16 cellular contexts compared by ENCODE assay signal in genomic region chr12:19978193-19978592, GRCh38.
A peak's percentile ranks its signal among the peaks of the same experiment; 100 is the strongest.
DNase-seq lines count a peak whose midpoint lies in the region; ATAC-seq and TF ChIP-seq lines count a peak whose summit lies in the region.
"Had no signal": no experiment of that assay in that cellular context is flagged by ENCODE, and none has a peak within 500 bp of the region (broad histone marks: within the 10 kb centered on the region; RNA-seq: fewer than 3 reads in every experiment).

No MANE protein-coding gene starts in this region.

- no peak overlapping the region for H3K27ac ChIP-seq in gastroesophageal sphincter
- H3K27ac ChIP-seq: KMS-11 had no signal

- intact Hi-C loops in CD14-positive monocyte (cut with micrococcal nuclease) = no loop called here

- no peak for TF ChIP-seq EP300 in gastroesophageal sphincter (IDR thresholded peaks at IDR 0.05)

- peaks cover 0 to 3% (median 0%) of the 10 kb centered on the region in 7 donors for H3K9me3 Mint-ChIP-seq in CD14-positive monocyte
- H3K9me3 Mint-ChIP-seq: activated CD8-positive, alpha-beta T cell treated with anti-CD3 and anti-CD28 coated beads for 36 hours had no signal

- DNase-seq in Daoy (ENCODE audit: low read depth) (peak; percentile 62), NCI-H1694 treated with DMSO at 0.1 percent for 48 hours (lab: John Stamatoyannopoulos, UW) (peak; percentile 61), dermis microvascular lymphatic vessel endothelial cell (ENCODE audit: low read depth in 2 of 2) (peak; percentile 58 to 59), myocyte (ENCODE audit: low read depth) (peak; percentile 91), CD14-positive monocyte (ENCODE audit: low spot score) (no peak)
- DNase-seq: activated CD8-positive, alpha-beta T cell treated with anti-CD3 and anti-CD28 coated beads for 36 hours; activated gamma-delta T cell treated with Interleukin-2 at 50 U/mL for 16 hours; Calu3; cortex of kidney; NCI-H2107; T-helper 2 cell had no signal

- no peak overlapping the region for H3K4me3 Mint-ChIP-seq in CD14-positive monocyte
- H3K4me3 Mint-ChIP-seq: activated CD8-positive, alpha-beta T cell treated with anti-CD3 and anti-CD28 coated beads for 36 hours had no signal

- no peak for TF ChIP-seq POLR2A in gastroesophageal sphincter (IDR thresholded peaks at IDR 0.05)

- TF ChIP-seq CTCF in CD14-positive monocyte (IDR thresholded peaks at IDR 0.05) = no peak
- TF ChIP-seq CTCF in gastroesophageal sphincter (IDR thresholded peaks at IDR 0.05) = no peak

- ATAC-seq in HG03442 (IDR thresholded peaks at IDR 0.05; ENCODE audit: unreplicated experiment) (no peak), HG02588 (IDR thresholded peaks at IDR 0.05; ENCODE audit: unreplicated experiment) (no peak), gastroesophageal sphincter (no peak)
- ATAC-seq: activated CD8-positive, alpha-beta T cell treated with anti-CD3 and anti-CD28 coated beads for 36 hours; GM12878 had no signal

- no peak overlapping the region for H3K27ac Mint-ChIP-seq in CD14-positive monocyte
- H3K27ac Mint-ChIP-seq: activated CD8-positive, alpha-beta T cell treated with anti-CD3 and anti-CD28 coated beads for 36 hours had no signal

- H3K36me3 Mint-ChIP-seq in CD14-positive monocyte = no peaks in the 10 kb centered on the region

- H3K4me3 ChIP-seq in gastroesophageal sphincter = no peak overlapping the region
- H3K4me3 ChIP-seq: GM12878 had no signal

- H3K4me1 ChIP-seq in gastroesophageal sphincter = no peaks in the 10 kb centered on the region

- H3K27me3 Mint-ChIP-seq in CD14-positive monocyte (ENCODE audit: low read depth in 3 of 3) = peaks cover 0 to 2% (median 0%) of the 10 kb centered on the region in 3 donors
- H3K27me3 Mint-ChIP-seq: activated CD8-positive, alpha-beta T cell treated with anti-CD3 and anti-CD28 coated beads for 36 hours had no signal

- peaks cover 2% of the 10 kb centered on the region for H3K4me1 Mint-ChIP-seq in CD14-positive monocyte

- H3K27me3 ChIP-seq in gastroesophageal sphincter = no peaks in the 10 kb centered on the region

- H3K9me3 ChIP-seq in gastroesophageal sphincter = no peaks in the 10 kb centered on the region

- no peaks in the 10 kb centered on the region for H3K36me3 ChIP-seq in gastroesophageal sphincter
